ENCODE assay signal across 8 cellular contexts in genomic region chr7:66522518-66522917, GRCh38.
DNase-seq lines count a peak whose midpoint lies in the region; ATAC-seq and TF ChIP-seq lines count a peak whose summit lies in the region.

No MANE protein-coding gene starts in this region.

- no peaks in the 10 kb centered on the region for H3F3A ChIP-seq in SK-N-SH (replicated peaks; ENCODE audit: insufficient read depth)

- WGBS in SK-N-SH (ENCODE audit: low lambda C conversion rate): 69% methylated on average over 2 of the region's 3 CpGs
- whole genome bisulfite sequencing in heart left ventricle, 4 donors: 51 to 74% (median 54%) methylated on average over 3 of the region's 3 CpGs; no CpG with 5 or more reads in 1 of the 4 donors

- H3K36me3 Mint-ChIP-seq in nephron progenitor cell (ENCODE audit: low read depth): no peaks in the 10 kb centered on the region

- peak; percentile 14 for TF ChIP-seq CTCF in AG04449 (IDR thresholded peaks at IDR 0.05; ENCODE audit: insufficient read depth, low read length, missing control alignments)
- peak; percentile 63 for TF ChIP-seq CTCF in GM12872 (IDR thresholded peaks at IDR 0.05; ENCODE audit: insufficient read depth, low read depth, low read length)
- peak; percentile 32; the same call in 1 of the 2 replicates for TF ChIP-seq CTCF in SK-N-SH (IDR thresholded peaks at IDR 0.05)
- TF ChIP-seq CTCF in heart left ventricle (IDR thresholded peaks at IDR 0.05): peak in 7 of 12 donors; percentile 10 to 32 (median 21)
- no peak for TF ChIP-seq CTCF in nephron progenitor cell (IDR thresholded peaks at IDR 0.05)

- H3K27ac ChIP-seq in SK-N-SH (ENCODE audit: low read depth in 2 of 2, low read length in 1 of 2) (no peak overlapping the region), heart left ventricle (no peak overlapping the region)

- no peak for TF ChIP-seq EP300 in SK-N-SH (IDR thresholded peaks at IDR 0.05; ENCODE audit: borderline replicate concordance in 1 of 2, low read depth in 1 of 2, low read length in 1 of 2)

- no peak overlapping the region for H3K27ac Mint-ChIP-seq in nephron progenitor cell

- ATAC-seq in heart left ventricle (peak; percentile 35 to 60 (median 56)), GM18502 (IDR thresholded peaks at IDR 0.05; ENCODE audit: poor library complexity, unreplicated experiment) (no peak)

- no peaks in the 10 kb centered on the region for H3K79me2 ChIP-seq in SK-N-SH (ENCODE audit: insufficient read depth)

- no peaks in the 10 kb centered on the region for H3K9me3 Mint-ChIP-seq in nephron progenitor cell

- intact Hi-C loops in heart left ventricle (cut with DNase I): no loop called here

- H3K27me3 Mint-ChIP-seq in nephron progenitor cell (ENCODE audit: low read depth, poor library complexity): peaks cover 7% of the 10 kb centered on the region

- H4K20me1 ChIP-seq in SK-N-SH (ENCODE audit: insufficient read depth): no peaks in the 10 kb centered on the region

- H3K9me2 ChIP-seq in SK-N-SH: no peaks in the 10 kb centered on the region

- H2AFZ ChIP-seq in SK-N-SH (ENCODE audit: low read depth): no peak overlapping the region

- no peak for DNase-seq in AG04449 (ENCODE audit: low read depth, low spot score)
- DNase-seq in SK-N-SH: peak; percentile 55
- peak in 1 of 5 donors; percentile 39 for DNase-seq in heart left ventricle
- DNase-seq in islet precursor cell: no peak
- DNase-seq in stimulated activated CD4-positive, alpha-beta T cell treated with anti-CD3 and anti-CD28 coated beads, Interleukin-4, amount 100 ng/mL, for 1 hour: no peak
- no peak for DNase-seq in nephron progenitor cell

- CTCF ChIA-PET in AG04449 (lab: Yijun Ruan, JAX) (no interaction called here), SK-N-SH (lab: Yijun Ruan, JAX) (interaction anchor here (0.6 to 1.6 kb wide), 7 partner anchors 9 to 492 kb away, joined by 3 to 5 read pairs (median 3); no protein-coding TSS in a partner anchor)

- no peak overlapping the region for H3K4me3 ChIP-seq in AG04449 (ENCODE audit: low read depth, low read length)
- no peak overlapping the region for H3K4me3 ChIP-seq in SK-N-SH (ENCODE audit: low read depth in 2 of 2, low read length in 1 of 2)
- H3K4me3 ChIP-seq in heart left ventricle: no peak overlapping the region

- TF ChIP-seq RAD21 in SK-N-SH (IDR thresholded peaks at IDR 0.05; ENCODE audit: low read length): peak; percentile 54

- no peak overlapping the region for H3K9ac ChIP-seq in SK-N-SH

- no peak for TF ChIP-seq POLR2A in heart left ventricle (IDR thresholded peaks at IDR 0.05)

- H3K27me3 ChIP-seq in SK-N-SH (ENCODE audit: insufficient read depth): no peaks in the 10 kb centered on the region
- H3K27me3 ChIP-seq in heart left ventricle: no peaks in the 10 kb centered on the region

- H3K4me2 ChIP-seq in SK-N-SH: no peak overlapping the region

- H3K4me3 Mint-ChIP-seq in nephron progenitor cell: no peak overlapping the region

- H3K4me1 Mint-ChIP-seq in nephron progenitor cell: no peaks in the 10 kb centered on the region

- H3K4me1 ChIP-seq in SK-N-SH (ENCODE audit: control insufficient read depth in 1 of 2, insufficient read depth in 2 of 2, low read depth in 1 of 2, low read length in 1 of 2): no peaks in the 10 kb centered on the region; a peak in 1 of 4 replicates
- no peaks in the 10 kb centered on the region for H3K4me1 ChIP-seq in heart left ventricle

- H3K9me3 ChIP-seq in SK-N-SH (no peaks in the 10 kb centered on the region), heart left ventricle (no peaks in the 10 kb centered on the region)

- POLR2A ChIA-PET in AG04449 (lab: Yijun Ruan, JAX) (no interaction called here), SK-N-SH (lab: Yijun Ruan, JAX) (no interaction called here)

- H3K36me3 ChIP-seq in SK-N-SH (replicated peaks in 1 of 2; ENCODE audit: control insufficient read depth in 1 of 2, insufficient read depth in 2 of 2, low read length in 1 of 2) (no peaks in the 10 kb centered on the region), heart left ventricle (no peaks in the 10 kb centered on the region)

TF ChIP-seq in SK-N-SH, 30 proteins besides CTCF, POLR2A, EP300 and RAD21:
- TF ChIP-seq FOXJ3 (CRISPR knock-in tag; IDR thresholded peaks at IDR 0.05): no peak
- no peak for TF ChIP-seq MXI1 (IDR thresholded peaks at IDR 0.05; ENCODE audit: low read depth, low read length)
- TF ChIP-seq SMC3 (IDR thresholded peaks at IDR 0.05; ENCODE audit: low read depth, low read length): peak; percentile 9; the same call in 1 of the 2 replicates
- no peak for TF ChIP-seq USF2 (IDR thresholded peaks at IDR 0.05; ENCODE audit: borderline replicate concordance, low read depth, low read length)
- no peak for TF ChIP-seq EZH2phosphoT487 (IDR thresholded peaks at IDR 0.05; ENCODE audit: borderline replicate concordance, low read depth)
- TF ChIP-seq FOXM1 (IDR thresholded peaks at IDR 0.05; ENCODE audit: low read depth): no peak
- TF ChIP-seq PBX3 (IDR thresholded peaks at IDR 0.05): no peak
- no peak; the same call in 1 of the 2 replicates for TF ChIP-seq POLR2AphosphoS5 (IDR thresholded peaks at IDR 0.05; ENCODE audit: low read depth, low read length)
TF ChIP-seq in SK-N-SH: peak in this region for 1.
